Comparison of ENCODE assay signal across 1 cellular context in the genomic region with DNA sequence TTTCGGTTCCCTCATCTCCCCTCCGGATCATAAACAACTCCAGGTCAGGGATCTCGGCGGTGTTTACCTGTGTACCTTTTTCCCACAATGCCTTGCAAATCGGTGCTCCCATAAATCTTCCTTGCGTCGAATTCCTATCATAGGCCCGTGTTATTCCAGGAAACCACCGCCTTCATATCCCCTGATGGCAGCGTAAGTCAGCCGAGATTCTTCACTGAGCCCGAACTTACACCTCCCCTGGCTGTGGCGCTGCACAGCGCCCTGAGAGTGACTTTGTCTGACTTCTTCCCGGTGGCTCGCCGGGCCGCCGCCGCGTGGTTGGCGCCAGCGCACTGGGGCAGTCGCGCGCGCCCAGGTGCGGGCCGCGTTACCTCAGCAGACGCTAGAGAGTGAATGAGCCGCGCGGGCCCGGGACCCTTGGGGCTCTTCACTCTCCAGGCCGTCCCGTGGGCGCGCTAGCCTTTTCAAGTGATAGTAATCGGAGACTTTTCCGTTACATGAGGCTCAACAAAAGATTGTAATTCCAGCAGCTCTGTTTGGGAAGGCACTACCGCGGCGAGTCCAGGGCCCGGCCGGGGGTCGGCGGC.
TF ChIP-seq lines count a peak whose summit lies in the region.

No MANE protein-coding gene starts in this region.

TF ChIP-seq in K562, 482 proteins besides CTCF, POLR2A, EP300 and RAD21 (continued from another document and continues in another):
- TF ChIP-seq, protein P1, sequence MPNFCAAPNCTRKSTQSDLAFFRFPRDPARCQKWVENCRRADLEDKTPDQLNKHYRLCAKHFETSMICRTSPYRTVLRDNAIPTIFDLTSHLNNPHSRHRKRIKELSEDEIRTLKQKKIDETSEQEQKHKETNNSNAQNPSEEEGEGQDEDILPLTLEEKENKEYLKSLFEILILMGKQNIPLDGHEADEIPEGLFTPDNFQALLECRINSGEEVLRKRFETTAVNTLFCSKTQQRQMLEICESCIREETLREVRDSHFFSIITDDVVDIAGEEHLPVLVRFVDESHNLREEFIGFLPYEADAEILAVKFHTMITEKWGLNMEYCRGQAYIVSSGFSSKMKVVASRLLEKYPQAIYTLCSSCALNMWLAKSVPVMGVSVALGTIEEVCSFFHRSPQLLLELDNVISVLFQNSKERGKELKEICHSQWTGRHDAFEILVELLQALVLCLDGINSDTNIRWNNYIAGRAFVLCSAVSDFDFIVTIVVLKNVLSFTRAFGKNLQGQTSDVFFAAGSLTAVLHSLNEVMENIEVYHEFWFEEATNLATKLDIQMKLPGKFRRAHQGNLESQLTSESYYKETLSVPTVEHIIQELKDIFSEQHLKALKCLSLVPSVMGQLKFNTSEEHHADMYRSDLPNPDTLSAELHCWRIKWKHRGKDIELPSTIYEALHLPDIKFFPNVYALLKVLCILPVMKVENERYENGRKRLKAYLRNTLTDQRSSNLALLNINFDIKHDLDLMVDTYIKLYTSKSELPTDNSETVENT (CRISPR knock-in tag; IDR thresholded peaks at IDR 0.05) = peak; percentile 56
- TF ChIP-seq DMBX1 (CRISPR knock-in tag; IDR thresholded peaks at IDR 0.05; ENCODE audit: borderline replicate concordance) = no peak
- TF ChIP-seq, protein P2, sequence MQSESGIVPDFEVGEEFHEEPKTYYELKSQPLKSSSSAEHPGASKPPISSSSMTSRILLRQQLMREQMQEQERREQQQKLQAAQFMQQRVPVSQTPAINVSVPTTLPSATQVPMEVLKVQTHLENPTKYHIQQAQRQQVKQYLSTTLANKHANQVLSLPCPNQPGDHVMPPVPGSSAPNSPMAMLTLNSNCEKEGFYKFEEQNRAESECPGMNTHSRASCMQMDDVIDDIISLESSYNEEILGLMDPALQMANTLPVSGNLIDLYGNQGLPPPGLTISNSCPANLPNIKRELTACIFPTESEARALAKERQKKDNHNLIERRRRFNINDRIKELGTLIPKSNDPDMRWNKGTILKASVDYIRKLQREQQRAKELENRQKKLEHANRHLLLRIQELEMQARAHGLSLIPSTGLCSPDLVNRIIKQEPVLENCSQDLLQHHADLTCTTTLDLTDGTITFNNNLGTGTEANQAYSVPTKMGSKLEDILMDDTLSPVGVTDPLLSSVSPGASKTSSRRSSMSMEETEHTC (IDR thresholded peaks at IDR 0.05) = 0 out of 2 replicates have a peak, but pooled peaks have one; percentile 22
- no peak for TF ChIP-seq XRCC4 (IDR thresholded peaks at IDR 0.05; ENCODE audit: extremely low read depth, insufficient read depth, insufficient read length)
- peak; percentile 49; the same call in 1 of the 2 replicates for TF ChIP-seq ZNF175 (CRISPR knock-in tag; IDR thresholded peaks at IDR 0.05; ENCODE audit: low read depth)
- TF ChIP-seq, protein P3, sequence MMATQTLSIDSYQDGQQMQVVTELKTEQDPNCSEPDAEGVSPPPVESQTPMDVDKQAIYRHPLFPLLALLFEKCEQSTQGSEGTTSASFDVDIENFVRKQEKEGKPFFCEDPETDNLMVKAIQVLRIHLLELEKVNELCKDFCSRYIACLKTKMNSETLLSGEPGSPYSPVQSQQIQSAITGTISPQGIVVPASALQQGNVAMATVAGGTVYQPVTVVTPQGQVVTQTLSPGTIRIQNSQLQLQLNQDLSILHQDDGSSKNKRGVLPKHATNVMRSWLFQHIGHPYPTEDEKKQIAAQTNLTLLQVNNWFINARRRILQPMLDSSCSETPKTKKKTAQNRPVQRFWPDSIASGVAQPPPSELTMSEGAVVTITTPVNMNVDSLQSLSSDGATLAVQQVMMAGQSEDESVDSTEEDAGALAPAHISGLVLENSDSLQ (IDR thresholded peaks at IDR 0.05) = peak; percentile 88
- TF ChIP-seq SMARCE1 (IDR thresholded peaks at IDR 0.05) = peak; percentile 26; the same call in 1 of the 2 replicates
- TF ChIP-seq, protein P4, sequence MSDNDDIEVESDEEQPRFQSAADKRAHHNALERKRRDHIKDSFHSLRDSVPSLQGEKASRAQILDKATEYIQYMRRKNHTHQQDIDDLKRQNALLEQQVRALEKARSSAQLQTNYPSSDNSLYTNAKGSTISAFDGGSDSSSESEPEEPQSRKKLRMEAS (CRISPR knock-in tag; IDR thresholded peaks at IDR 0.05) = peak; percentile 82
- peak; percentile 53 for TF ChIP-seq KDM5B (IDR thresholded peaks at IDR 0.05; ENCODE audit: insufficient replicate concordance, low read depth, low read length)
- peak; percentile 96 for TF ChIP-seq CTBP1 (IDR thresholded peaks at IDR 0.05; ENCODE audit: borderline replicate concordance)
- peak; percentile 15; the same call in 1 of the 2 replicates for TF ChIP-seq HCFC1 (IDR thresholded peaks at IDR 0.05; ENCODE audit: low read depth, low read length)
- TF ChIP-seq, protein P5, sequence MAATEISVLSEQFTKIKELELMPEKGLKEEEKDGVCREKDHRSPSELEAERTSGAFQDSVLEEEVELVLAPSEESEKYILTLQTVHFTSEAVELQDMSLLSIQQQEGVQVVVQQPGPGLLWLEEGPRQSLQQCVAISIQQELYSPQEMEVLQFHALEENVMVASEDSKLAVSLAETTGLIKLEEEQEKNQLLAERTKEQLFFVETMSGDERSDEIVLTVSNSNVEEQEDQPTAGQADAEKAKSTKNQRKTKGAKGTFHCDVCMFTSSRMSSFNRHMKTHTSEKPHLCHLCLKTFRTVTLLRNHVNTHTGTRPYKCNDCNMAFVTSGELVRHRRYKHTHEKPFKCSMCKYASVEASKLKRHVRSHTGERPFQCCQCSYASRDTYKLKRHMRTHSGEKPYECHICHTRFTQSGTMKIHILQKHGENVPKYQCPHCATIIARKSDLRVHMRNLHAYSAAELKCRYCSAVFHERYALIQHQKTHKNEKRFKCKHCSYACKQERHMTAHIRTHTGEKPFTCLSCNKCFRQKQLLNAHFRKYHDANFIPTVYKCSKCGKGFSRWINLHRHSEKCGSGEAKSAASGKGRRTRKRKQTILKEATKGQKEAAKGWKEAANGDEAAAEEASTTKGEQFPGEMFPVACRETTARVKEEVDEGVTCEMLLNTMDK (IDR thresholded peaks at IDR 0.05; ENCODE audit: borderline replicate concordance, insufficient read depth, low read depth, low read length, poor library complexity, severe bottlenecking) = peak; percentile 5
- TF ChIP-seq ZFX (CRISPR knock-in tag; IDR thresholded peaks at IDR 0.05) = peak; percentile 92
- TF ChIP-seq, protein P6, sequence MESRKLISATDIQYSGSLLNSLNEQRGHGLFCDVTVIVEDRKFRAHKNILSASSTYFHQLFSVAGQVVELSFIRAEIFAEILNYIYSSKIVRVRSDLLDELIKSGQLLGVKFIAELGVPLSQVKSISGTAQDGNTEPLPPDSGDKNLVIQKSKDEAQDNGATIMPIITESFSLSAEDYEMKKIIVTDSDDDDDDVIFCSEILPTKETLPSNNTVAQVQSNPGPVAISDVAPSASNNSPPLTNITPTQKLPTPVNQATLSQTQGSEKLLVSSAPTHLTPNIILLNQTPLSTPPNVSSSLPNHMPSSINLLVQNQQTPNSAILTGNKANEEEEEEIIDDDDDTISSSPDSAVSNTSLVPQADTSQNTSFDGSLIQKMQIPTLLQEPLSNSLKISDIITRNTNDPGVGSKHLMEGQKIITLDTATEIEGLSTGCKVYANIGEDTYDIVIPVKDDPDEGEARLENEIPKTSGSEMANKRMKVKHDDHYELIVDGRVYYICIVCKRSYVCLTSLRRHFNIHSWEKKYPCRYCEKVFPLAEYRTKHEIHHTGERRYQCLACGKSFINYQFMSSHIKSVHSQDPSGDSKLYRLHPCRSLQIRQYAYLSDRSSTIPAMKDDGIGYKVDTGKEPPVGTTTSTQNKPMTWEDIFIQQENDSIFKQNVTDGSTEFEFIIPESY (CRISPR knock-in tag; IDR thresholded peaks at IDR 0.05) = peak; percentile 40; the same call in 1 of the 2 replicates
- no peak for TF ChIP-seq MYNN (IDR thresholded peaks at IDR 0.05)
- no peak for TF ChIP-seq MYNN (CRISPR knock-in tag; IDR thresholded peaks at IDR 0.05)
- TF ChIP-seq RNF2 (IDR thresholded peaks at IDR 0.05) = 0 out of 2 replicates have a peak, but pooled peaks have one; percentile 13
- TF ChIP-seq SMARCA4 (IDR thresholded peaks at IDR 0.05) = peak; percentile 55; the same call in 1 of the 2 replicates
- no peak for TF ChIP-seq TCFL5 (CRISPR knock-in tag; conservative IDR thresholded peaks at IDR 0.05)
- TF ChIP-seq TEAD4 (IDR thresholded peaks at IDR 0.05; ENCODE audit: low read length) = peak; percentile 52
- TF ChIP-seq TEAD4 (CRISPR knock-in tag; IDR thresholded peaks at IDR 0.05; ENCODE audit: borderline replicate concordance) = no peak
- peak; percentile 84 for TF ChIP-seq MYC (IDR thresholded peaks at IDR 0.05; ENCODE audit: low read depth, low read length)
- TF ChIP-seq MYC (CRISPR knock-in tag; IDR thresholded peaks at IDR 0.05; ENCODE audit: borderline replicate concordance, low read depth) = no peak
- 0 out of 2 replicates have a peak, but pooled peaks have one; percentile 23 for TF ChIP-seq ZNF134 (CRISPR knock-in tag; conservative IDR thresholded peaks at IDR 0.05)
- TF ChIP-seq, protein P7, sequence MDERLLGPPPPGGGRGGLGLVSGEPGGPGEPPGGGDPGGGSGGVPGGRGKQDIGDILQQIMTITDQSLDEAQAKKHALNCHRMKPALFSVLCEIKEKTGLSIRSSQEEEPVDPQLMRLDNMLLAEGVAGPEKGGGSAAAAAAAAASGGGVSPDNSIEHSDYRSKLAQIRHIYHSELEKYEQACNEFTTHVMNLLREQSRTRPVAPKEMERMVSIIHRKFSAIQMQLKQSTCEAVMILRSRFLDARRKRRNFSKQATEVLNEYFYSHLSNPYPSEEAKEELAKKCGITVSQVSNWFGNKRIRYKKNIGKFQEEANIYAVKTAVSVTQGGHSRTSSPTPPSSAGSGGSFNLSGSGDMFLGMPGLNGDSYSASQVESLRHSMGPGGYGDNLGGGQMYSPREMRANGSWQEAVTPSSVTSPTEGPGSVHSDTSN (CRISPR knock-in tag; IDR thresholded peaks at IDR 0.05; ENCODE audit: low read depth) = no peak
- TF ChIP-seq, protein P7 (tag; conservative IDR thresholded peaks at IDR 0.05; ENCODE audit: low read depth) = peak; percentile 75
- peak; percentile 60; the same call in 1 of the 2 replicates for TF ChIP-seq PHF8 (IDR thresholded peaks at IDR 0.05; ENCODE audit: borderline replicate concordance, low read length)
- no peak for TF ChIP-seq DNMT1 (IDR thresholded peaks at IDR 0.05)
- 0 out of 2 replicates have a peak, but pooled peaks have one; percentile 13 for TF ChIP-seq XRCC5 (IDR thresholded peaks at IDR 0.05; ENCODE audit: low read depth, low read length)
- TF ChIP-seq MEIS2 (IDR thresholded peaks at IDR 0.05; ENCODE audit: partially characterized antibody) = peak; percentile 94
- TF ChIP-seq ZEB2 (IDR thresholded peaks at IDR 0.05) = peak; percentile 92
- TF ChIP-seq NCOR1 (IDR thresholded peaks at IDR 0.05) = peak; percentile 6; the same call in 1 of the 2 replicates
- TF ChIP-seq, protein P8, sequence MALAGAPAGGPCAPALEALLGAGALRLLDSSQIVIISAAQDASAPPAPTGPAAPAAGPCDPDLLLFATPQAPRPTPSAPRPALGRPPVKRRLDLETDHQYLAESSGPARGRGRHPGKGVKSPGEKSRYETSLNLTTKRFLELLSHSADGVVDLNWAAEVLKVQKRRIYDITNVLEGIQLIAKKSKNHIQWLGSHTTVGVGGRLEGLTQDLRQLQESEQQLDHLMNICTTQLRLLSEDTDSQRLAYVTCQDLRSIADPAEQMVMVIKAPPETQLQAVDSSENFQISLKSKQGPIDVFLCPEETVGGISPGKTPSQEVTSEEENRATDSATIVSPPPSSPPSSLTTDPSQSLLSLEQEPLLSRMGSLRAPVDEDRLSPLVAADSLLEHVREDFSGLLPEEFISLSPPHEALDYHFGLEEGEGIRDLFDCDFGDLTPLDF (CRISPR knock-in tag; IDR thresholded peaks at IDR 0.05) = peak; percentile 75; the same call in 1 of the 2 replicates
- TF ChIP-seq TBP (optimal IDR thresholded peaks at IDR 0.05; ENCODE audit: low read depth, low read length) = peak; percentile 51
- peak; percentile 43; the same call in 1 of the 2 replicates for TF ChIP-seq FOSL1 (tag; conservative IDR thresholded peaks at IDR 0.05)
- TF ChIP-seq ZNF143 (CRISPR knock-in tag; IDR thresholded peaks at IDR 0.05) = peak; percentile 65; the same call in 1 of the 2 replicates
- TF ChIP-seq TCF7 (IDR thresholded peaks at IDR 0.05; ENCODE audit: borderline replicate concordance) = peak; percentile 46; the same call in 1 of the 2 replicates
- no peak for TF ChIP-seq NR1H2 (CRISPR knock-in tag; IDR thresholded peaks at IDR 0.05)
- peak; percentile 94 for TF ChIP-seq POLR2G (IDR thresholded peaks at IDR 0.05; ENCODE audit: low read depth, low read length)
- TF ChIP-seq ZNF589 (CRISPR knock-in tag; IDR thresholded peaks at IDR 0.05; ENCODE audit: low read depth) = peak; percentile 65; the same call in 1 of the 2 replicates
- peak; percentile 87 for TF ChIP-seq L3MBTL2 (IDR thresholded peaks at IDR 0.05)
- 0 out of 2 replicates have a peak, but pooled peaks have one; percentile 16 for TF ChIP-seq STAT5A (IDR thresholded peaks at IDR 0.05; ENCODE audit: borderline replicate concordance, low read length)
- TF ChIP-seq FOXM1 (IDR thresholded peaks at IDR 0.05; ENCODE audit: low read depth) = no peak
- no peak for TF ChIP-seq FOXM1 (CRISPR knock-in tag; IDR thresholded peaks at IDR 0.05; ENCODE audit: low read depth)
- TF ChIP-seq SMAD4 (CRISPR knock-in tag; conservative IDR thresholded peaks at IDR 0.05) = peak; percentile 87
- TF ChIP-seq, protein P9, sequence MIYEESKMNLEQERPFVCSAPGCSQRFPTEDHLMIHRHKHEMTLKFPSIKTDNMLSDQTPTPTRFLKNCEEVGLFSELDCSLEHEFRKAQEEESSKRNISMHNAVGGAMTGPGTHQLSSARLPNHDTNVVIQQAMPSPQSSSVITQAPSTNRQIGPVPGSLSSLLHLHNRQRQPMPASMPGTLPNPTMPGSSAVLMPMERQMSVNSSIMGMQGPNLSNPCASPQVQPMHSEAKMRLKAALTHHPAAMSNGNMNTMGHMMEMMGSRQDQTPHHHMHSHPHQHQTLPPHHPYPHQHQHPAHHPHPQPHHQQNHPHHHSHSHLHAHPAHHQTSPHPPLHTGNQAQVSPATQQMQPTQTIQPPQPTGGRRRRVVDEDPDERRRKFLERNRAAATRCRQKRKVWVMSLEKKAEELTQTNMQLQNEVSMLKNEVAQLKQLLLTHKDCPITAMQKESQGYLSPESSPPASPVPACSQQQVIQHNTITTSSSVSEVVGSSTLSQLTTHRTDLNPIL (CRISPR knock-in tag; IDR thresholded peaks at IDR 0.05) = no peak
- TF ChIP-seq, protein P10, sequence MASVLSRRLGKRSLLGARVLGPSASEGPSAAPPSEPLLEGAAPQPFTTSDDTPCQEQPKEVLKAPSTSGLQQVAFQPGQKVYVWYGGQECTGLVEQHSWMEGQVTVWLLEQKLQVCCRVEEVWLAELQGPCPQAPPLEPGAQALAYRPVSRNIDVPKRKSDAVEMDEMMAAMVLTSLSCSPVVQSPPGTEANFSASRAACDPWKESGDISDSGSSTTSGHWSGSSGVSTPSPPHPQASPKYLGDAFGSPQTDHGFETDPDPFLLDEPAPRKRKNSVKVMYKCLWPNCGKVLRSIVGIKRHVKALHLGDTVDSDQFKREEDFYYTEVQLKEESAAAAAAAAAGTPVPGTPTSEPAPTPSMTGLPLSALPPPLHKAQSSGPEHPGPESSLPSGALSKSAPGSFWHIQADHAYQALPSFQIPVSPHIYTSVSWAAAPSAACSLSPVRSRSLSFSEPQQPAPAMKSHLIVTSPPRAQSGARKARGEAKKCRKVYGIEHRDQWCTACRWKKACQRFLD (CRISPR knock-in tag; IDR thresholded peaks at IDR 0.05) = peak; percentile 91; the same call in 1 of the 2 replicates
